ENCODE assay signal across 8 cellular contexts in the genomic region with DNA sequence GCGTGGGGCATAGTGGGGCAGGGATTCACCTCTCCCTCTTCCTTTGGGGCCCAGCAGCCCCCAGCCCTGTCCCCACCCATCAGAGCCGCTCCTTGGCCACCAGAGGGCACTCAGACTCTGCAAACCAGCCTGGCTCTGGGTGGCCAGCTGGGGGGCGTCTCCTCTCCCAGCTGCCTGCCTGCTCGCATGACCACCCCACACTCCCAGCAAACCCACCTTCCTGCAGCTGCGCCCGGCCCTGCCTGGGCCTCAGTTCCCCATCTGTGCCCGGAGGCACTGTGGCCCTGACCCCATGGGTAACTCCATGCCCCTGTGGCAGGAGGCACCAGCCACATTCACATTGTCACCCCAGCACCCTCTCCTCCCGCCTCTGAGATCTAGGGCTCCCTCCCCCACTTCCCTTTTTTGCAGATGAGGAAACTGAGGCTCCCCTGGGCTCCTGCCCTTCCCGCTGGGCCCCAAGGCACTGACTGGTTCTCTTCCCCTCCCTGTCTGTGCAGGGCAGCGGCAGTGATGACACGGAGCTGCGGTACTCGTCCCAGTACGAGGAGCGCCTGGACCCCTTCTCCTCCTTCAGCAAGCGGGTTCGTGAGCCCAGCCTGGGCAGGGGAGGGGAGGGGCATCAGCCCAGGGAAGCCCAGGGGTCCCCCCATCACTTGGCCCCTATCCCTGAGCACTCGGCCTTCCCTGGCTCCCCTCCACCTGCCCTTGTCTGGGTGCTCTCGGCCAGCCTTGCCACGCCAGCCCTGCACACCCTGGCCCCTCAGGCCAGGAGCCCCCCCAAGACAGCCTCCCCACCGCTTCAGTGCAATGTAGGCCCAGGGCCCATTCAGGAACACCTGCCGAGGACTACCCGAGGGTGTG. TPM values are rescaled to one million over a fixed set of nuclear protein-coding genes. Genes with fewer than 3 reads are reported as not detected.
A peak's percentile ranks its signal among the peaks of the same experiment; 100 is the strongest.
DNase-seq lines count a peak whose midpoint lies in the region; ATAC-seq and TF ChIP-seq lines count a peak whose summit lies in the region.

No MANE protein-coding gene starts in this region.

- no peak for TF ChIP-seq EP300 in upper lobe of left lung (IDR thresholded peaks at IDR 0.05)

- H3K4me3 Mint-ChIP-seq in endothelial cell (ENCODE audit: unreplicated experiment) (no peak overlapping the region), natural killer cell (no peak overlapping the region)

- H3K9me3 Mint-ChIP-seq in endothelial cell (ENCODE audit: unreplicated experiment) (no peaks in the 10 kb centered on the region), natural killer cell (no peaks in the 10 kb centered on the region)

- no peaks in the 10 kb centered on the region for H3K36me3 Mint-ChIP-seq in endothelial cell (ENCODE audit: low read depth, unreplicated experiment)
- no peaks in the 10 kb centered on the region for H3K36me3 Mint-ChIP-seq in natural killer cell

- no peaks in the 10 kb centered on the region for H3K27me3 ChIP-seq in upper lobe of left lung

- H3K27ac ChIP-seq in upper lobe of left lung: no peak overlapping the region

- H3K4me3 ChIP-seq in upper lobe of left lung: no peak overlapping the region

- H3K4me1 Mint-ChIP-seq in endothelial cell (ENCODE audit: unreplicated experiment): peaks cover under 1% of the 10 kb centered on the region
- H3K4me1 Mint-ChIP-seq in natural killer cell: peaks cover 0 to 10% of the 10 kb centered on the region in 2 donors

- intact Hi-C loops in natural killer cell (cut with micrococcal nuclease): loop anchor here (1.0 kb wide), 1 partner anchor 111 kb away; no protein-coding TSS in a partner anchor

- H3K27me3 Mint-ChIP-seq in endothelial cell (ENCODE audit: unreplicated experiment) (no peaks in the 10 kb centered on the region), natural killer cell (ENCODE audit: low read depth in 2 of 2) (no peaks in the 10 kb centered on the region)

- peak; percentile 72 for TF ChIP-seq CTCF in endothelial cell (IDR thresholded peaks at IDR 0.05; ENCODE audit: unreplicated experiment)
- peak; percentile 49 for TF ChIP-seq CTCF in natural killer cell (IDR thresholded peaks at IDR 0.05)
- TF ChIP-seq CTCF in upper lobe of left lung (IDR thresholded peaks at IDR 0.05): peak; percentile 72 to 90 (median 80)

- no peak for TF ChIP-seq POLR2A in upper lobe of left lung (IDR thresholded peaks at IDR 0.05)

- peak; percentile 45 to 53 for DNase-seq in SHP77 (lab: John Stamatoyannopoulos, UW)
- DNase-seq in SHP77 treated with DMSO at 0.1 percent for 48 hours (lab: John Stamatoyannopoulos, UW): no peak
- DNase-seq in NCI-H69 (lab: John Stamatoyannopoulos, UW): peak; percentile 79
- DNase-seq in activated CD8-positive, alpha-beta memory T cell treated with anti-CD3 and anti-CD28 coated beads for 24 hours: peak; percentile 80
- peak; percentile 76 for DNase-seq in endothelial cell (ENCODE audit: low spot score)
- DNase-seq in natural killer cell: peak; percentile 29
- peak in 1 of 2 donors; percentile 45 for DNase-seq in upper lobe of left lung

- H3K36me3 ChIP-seq in upper lobe of left lung: no peaks in the 10 kb centered on the region

- H3K9me3 ChIP-seq in upper lobe of left lung: no peaks in the 10 kb centered on the region

- ATAC-seq in HG02852 (IDR thresholded peaks at IDR 0.05; ENCODE audit: unreplicated experiment) (peak; percentile 69), natural killer cell (peak; percentile 71 to 86 (median 84)), upper lobe of left lung (ENCODE audit: low FRiP score in 2 of 2) (peak; percentile 72 to 86)

- peaks cover 2 to 14% (median 10%) of the 10 kb centered on the region in 4 donors for H3K4me1 ChIP-seq in upper lobe of left lung

- no peak overlapping the region for H3K27ac Mint-ChIP-seq in endothelial cell (ENCODE audit: unreplicated experiment)
- no peak overlapping the region for H3K27ac Mint-ChIP-seq in natural killer cell

- WGBS in upper lobe of left lung, 2 donors: 52 to 53% methylated on average over 13 to 19 of the region's 23 CpGs

RNA-seq across cellular contexts. Expression of a gene that starts 6.9 kb away (rescaled TPM):
- total RNA-seq in endothelial cell (ENCODE audit: unreplicated experiment) (2.6 TPM), natural killer cell (1 to 10 TPM; 1.6 to 2.9 (median 2.0) TPM), upper lobe of left lung (10 to 100 TPM in 2 of 6 donors, 1 to 10 TPM in 4; 6.3 to 16.4 (median 9.0) TPM)
